In genomic region chr6:35919827-35920751, GRCh38 we compare ENCODE assay signal across 8 cellular contexts. TPM values are rescaled to one million over a fixed set of nuclear protein-coding genes. Genes with fewer than 3 reads are reported as not detected.
DNase-seq lines count a peak whose midpoint lies in the region; ATAC-seq and TF ChIP-seq lines count a peak whose summit lies in the region.

No MANE protein-coding gene starts in this region.

- H3K27ac ChIP-seq in iPS-18a (ENCODE audit: low read length): no peak overlapping the region
- H3K27ac ChIP-seq in smooth muscle cell (ENCODE audit: low read depth): peak overlapping the region; percentile 64

- peaks cover 0 to 5% (median 0%) of the 10 kb centered on the region in 3 donors for H3K27me3 Mint-ChIP-seq in CD14-positive monocyte (ENCODE audit: low read depth in 3 of 3)

- H3K9me3 Mint-ChIP-seq in CD14-positive monocyte: no peaks in the 10 kb centered on the region

- H3F3A ChIP-seq in smooth muscle cell (ENCODE audit: low read depth): no peaks in the 10 kb centered on the region

- TF ChIP-seq CTCF in CD14-positive monocyte (IDR thresholded peaks at IDR 0.05) (no peak), smooth muscle cell (IDR thresholded peaks at IDR 0.05; ENCODE audit: borderline replicate concordance, insufficient read depth, poor library complexity, severe bottlenecking) (no peak)

- H3K4me2 ChIP-seq in smooth muscle cell: peak overlapping the region; percentile 89

- H3K4me1 ChIP-seq in iPS-18a (ENCODE audit: control insufficient read depth, low read depth, low read length) (peaks cover 16% of the 10 kb centered on the region), smooth muscle cell (ENCODE audit: low read depth) (peaks cover 27% of the 10 kb centered on the region)

- H3K4me3 ChIP-seq in iPS-18a (ENCODE audit: low read length): peak overlapping the region; percentile 83
- peak overlapping the region; percentile 88 for H3K4me3 ChIP-seq in smooth muscle cell

- H3K9ac ChIP-seq in iPS-18a (ENCODE audit: low read length): peak overlapping the region; percentile 87
- peak overlapping the region; percentile 44 for H3K9ac ChIP-seq in smooth muscle cell (ENCODE audit: low read depth)

- H3K36me3 Mint-ChIP-seq in CD14-positive monocyte: peaks cover 11 to 21% of the 10 kb centered on the region in 2 donors

- ATAC-seq in HG03469 (IDR thresholded peaks at IDR 0.05; ENCODE audit: unreplicated experiment): peak; percentile 6

- H3K9me3 ChIP-seq in iPS-18a (ENCODE audit: control insufficient read depth, low read depth, low read length) (no peaks in the 10 kb centered on the region), smooth muscle cell (replicated peaks; ENCODE audit: low read depth) (no peaks in the 10 kb centered on the region)

- WGBS in smooth muscle cell (ENCODE audit: low lambda C conversion rate): under 1% methylated on average over 42 of the region's 50 CpGs

- peaks cover 33% of the 10 kb centered on the region for H4K20me1 ChIP-seq in smooth muscle cell (ENCODE audit: low read depth)

- peaks cover 35% of the 10 kb centered on the region for H3K4me1 Mint-ChIP-seq in CD14-positive monocyte

- peak overlapping the region; percentile 95 for H2AFZ ChIP-seq in smooth muscle cell (ENCODE audit: low read depth)

- H3K36me3 ChIP-seq in iPS-18a (ENCODE audit: control insufficient read depth, low read depth, low read length) (peaks cover 21% of the 10 kb centered on the region), smooth muscle cell (ENCODE audit: low read depth) (no peaks in the 10 kb centered on the region)

- peaks cover 43% of the 10 kb centered on the region for H3K79me2 ChIP-seq in smooth muscle cell (ENCODE audit: low read depth)

- peak overlapping the region; percentile 99 for H3K4me3 Mint-ChIP-seq in CD14-positive monocyte

- intact Hi-C loops in CD14-positive monocyte (cut with micrococcal nuclease): loop anchor here in 1 of 2 donors (10.0 kb wide), 1 partner anchor 95 kb away; no protein-coding TSS in a partner anchor

- H3K27me3 ChIP-seq in iPS-18a (ENCODE audit: control insufficient read depth, insufficient read depth, low read length) (no peaks in the 10 kb centered on the region), smooth muscle cell (ENCODE audit: low read depth) (no peaks in the 10 kb centered on the region)

- DNase-seq in CD14-positive monocyte (ENCODE audit: low spot score): peak; percentile 57
- peak; percentile 16 for DNase-seq in GM19238 (ENCODE audit: insufficient read length, low spot score)
- peak in 4 of 5 donors; percentile 22 to 56 (median 31) for DNase-seq in T-helper 1 cell
- peak; percentile 74 for DNase-seq in astrocyte of the hippocampus (ENCODE audit: low read depth, low spot score)
- no peak for DNase-seq in smooth muscle cell (lab: John Stamatoyannopoulos, UW; ENCODE audit: unreplicated experiment)
- no peak for DNase-seq in cortex of kidney (lab: John Stamatoyannopoulos, UW)

- peak overlapping the region; percentile 76 to 98 (median 94) for H3K27ac Mint-ChIP-seq in CD14-positive monocyte

RNA-seq across cellular contexts. Expression of gene SRPK1, which starts 0.8 kb away (rescaled TPM):
- polyA plus RNA-seq in CD14-positive monocyte: 10 to 100 TPM; 20.5 to 24.8 TPM
- total RNA-seq in smooth muscle cell: 45.7 and 57.8 TPM in 2 replicates
- polyA plus RNA-seq in smooth muscle cell: 28.2 and 33.8 TPM in 2 replicates

Comparison
In these comparisons a context has a peak if more than half of its experiments do, and no peak if none do; other contexts are left out.
1. DNase-seq: peak in CD14-positive monocyte (single experiment), GM19238 (single experiment), T-helper 1 cell (4 of 5) and astrocyte of the hippocampus (single experiment); none in smooth muscle cell (single experiment) and cortex of kidney (single experiment).